In genomic region chr9:88533951-88534455, GRCh38 we compare ENCODE assay signal across 8 cellular contexts. TPM values are rescaled to one million over a fixed set of nuclear protein-coding genes. Genes with fewer than 3 reads are reported as not detected.
DNase-seq lines count a peak whose midpoint lies in the region; ATAC-seq and TF ChIP-seq lines count a peak whose summit lies in the region.

No MANE protein-coding gene starts in this region.

- peaks cover 0 to 81% (median 0%) of the 10 kb centered on the region in 4 donors for H3K27me3 ChIP-seq in esophagus squamous epithelium

- peaks cover 0 to 13% of the 10 kb centered on the region in 2 donors for H3K4me1 Mint-ChIP-seq in natural killer cell treated with Interleukin-12 subunit alpha and Interleukin-12 subunit beta and Interleukin-15 and Interleukin-18, amount 100 ng/mL, for 72 hours (ENCODE audit: low read depth in 2 of 2)

- H3K9me3 Mint-ChIP-seq in natural killer cell treated with Interleukin-12 subunit alpha and Interleukin-12 subunit beta and Interleukin-15 and Interleukin-18, amount 100 ng/mL, for 72 hours, result no peaks in the 10 kb centered on the region

- H3K4me1 ChIP-seq in esophagus squamous epithelium, result peaks cover 16 to 70% (median 22%) of the 10 kb centered on the region in 3 donors

- ATAC-seq in natural killer cell treated with Interleukin-12 subunit alpha and Interleukin-12 subunit beta and Interleukin-15 and Interleukin-18, amount 100 ng/mL, for 72 hours, result no peak
- no peak for ATAC-seq in HG03469 (IDR thresholded peaks at IDR 0.05; ENCODE audit: unreplicated experiment)

- peak overlapping the region; percentile 62 for H3K4me3 Mint-ChIP-seq in natural killer cell treated with Interleukin-12 subunit alpha and Interleukin-12 subunit beta and Interleukin-15 and Interleukin-18, amount 100 ng/mL, for 72 hours

- TF ChIP-seq CTCF in RWPE1 (conservative IDR thresholded peaks at IDR 0.05; ENCODE audit: low read depth), result no peak
- TF ChIP-seq CTCF in esophagus squamous epithelium (IDR thresholded peaks at IDR 0.05), result no peak

- H3K27ac Mint-ChIP-seq in natural killer cell treated with Interleukin-12 subunit alpha and Interleukin-12 subunit beta and Interleukin-15 and Interleukin-18, amount 100 ng/mL, for 72 hours, result no peak overlapping the region

- no peaks in the 10 kb centered on the region for H3K36me3 ChIP-seq in esophagus squamous epithelium

- CTCF ChIA-PET in RWPE1 (lab: Yijun Ruan, JAX), result interaction anchor here (0.6 kb wide), 1 partner anchor 11 kb away, joined by 4 read pairs; no protein-coding TSS in a partner anchor

- no peaks in the 10 kb centered on the region for H3K9me3 ChIP-seq in esophagus squamous epithelium

- 3 to 4% methylated on average over 24 to 35 of the region's 41 CpGs for WGBS in esophagus squamous epithelium, 2 donors

- H3K36me3 Mint-ChIP-seq in natural killer cell treated with Interleukin-12 subunit alpha and Interleukin-12 subunit beta and Interleukin-15 and Interleukin-18, amount 100 ng/mL, for 72 hours, result no peaks in the 10 kb centered on the region

- peak overlapping the region; percentile 77 for H3K27ac ChIP-seq in RWPE1
- peak overlapping the region; percentile 45 to 91 (median 64) for H3K27ac ChIP-seq in esophagus squamous epithelium

- DNase-seq in EH (ENCODE audit: low read depth) (peak; percentile 84), RWPE1 (ENCODE audit: low spot score) (peak; percentile 52), esophagus squamous epithelium (lab: John Stamatoyannopoulos, UW) (no peak), NCI-H510A treated with DMSO at 0.1 percent for 48 hours (lab: John Stamatoyannopoulos, UW) (no peak), GM03348 (ENCODE audit: low spot score) (no peak), NCI-H524 (lab: John Stamatoyannopoulos, UW) (no peak)
- no peak for DNase-seq in natural killer cell treated with Interleukin-12 subunit alpha and Interleukin-12 subunit beta and Interleukin-15 and Interleukin-18, amount 100 ng/mL, for 72 hours (ENCODE audit: low spot score)

- peaks cover 27 to 41% of the 10 kb centered on the region in 2 donors for H3K27me3 Mint-ChIP-seq in natural killer cell treated with Interleukin-12 subunit alpha and Interleukin-12 subunit beta and Interleukin-15 and Interleukin-18, amount 100 ng/mL, for 72 hours

- POLR2A ChIA-PET in RWPE1 (lab: Yijun Ruan, JAX; ENCODE audit: low non-redundant PET), result interaction anchor here (0.6 to 0.7 kb wide), 2 partner anchors 43 to 101 kb away, joined by 3 read pairs; no protein-coding TSS in a partner anchor

- peak overlapping the region; percentile 23 to 70 (median 48) for H3K4me3 ChIP-seq in esophagus squamous epithelium

- TF ChIP-seq POLR2A in esophagus squamous epithelium (IDR thresholded peaks at IDR 0.05), result no peak

- intact Hi-C loops in esophagus squamous epithelium (cut with DNase I), result no loop called here

RNA-seq across cellular contexts. Expression of gene NXNL2, which starts 1.0 kb away (rescaled TPM):
- total RNA-seq in esophagus squamous epithelium, result under 1 TPM in 1 of 4 donors, not detected in 3; 0.76 TPM
- total RNA-seq in natural killer cell treated with Interleukin-12 subunit alpha and Interleukin-12 subunit beta and Interleukin-15 and Interleukin-18, amount 100 ng/mL, for 72 hours, result not detected

Comparison
In these comparisons a context has a peak if more than half of its experiments do, and no peak if none do; other contexts are left out.
1. DNase-seq: peak in EH (single experiment) and RWPE1 (single experiment); none in esophagus squamous epithelium (single experiment), natural killer cell treated with Interleukin-12 subunit alpha and Interleukin-12 subunit beta and Interleukin-15 and Interleukin-18, amount 100 ng/mL, for 72 hours (single experiment), NCI-H510A treated with DMSO at 0.1 percent for 48 hours (single experiment), GM03348 (single experiment) and NCI-H524 (0 of 2).